In the genomic region with DNA sequence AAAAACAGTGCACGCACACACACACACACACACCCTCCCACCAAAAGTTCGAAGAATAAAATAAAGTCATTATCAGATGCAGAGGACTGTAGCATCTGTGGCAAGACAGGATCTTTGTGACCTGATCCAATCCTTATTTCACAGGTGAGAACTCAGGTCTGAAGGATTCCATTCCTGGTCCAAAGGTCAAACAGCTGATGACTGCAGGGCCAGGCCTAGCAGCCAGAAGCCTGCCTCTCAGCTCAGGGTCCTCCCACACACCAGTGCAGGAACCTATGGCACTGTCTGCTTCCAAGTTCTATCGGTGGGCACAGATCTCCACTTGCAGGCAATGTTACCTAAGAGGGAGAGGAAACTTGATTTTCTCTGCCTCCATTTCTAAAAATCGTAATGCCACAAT, we compare ENCODE assay signal across 24 cellular contexts. TPM values are rescaled to one million over a fixed set of nuclear protein-coding genes. Genes with fewer than 3 reads are reported as not detected.
DNase-seq lines count a peak whose midpoint lies in the region; ATAC-seq and TF ChIP-seq lines count a peak whose summit lies in the region.
"Had no signal": no experiment of that assay in that cellular context is flagged by ENCODE, and none has a peak within 500 bp of the region (broad histone marks: within the 10 kb centered on the region; RNA-seq: fewer than 3 reads in every experiment).

No MANE protein-coding gene starts in this region.

- H2AFZ ChIP-seq in GM23338 = no peak overlapping the region

- 0 out of 2 replicates have a peak overlapping the region, but pooled peaks have one; percentile 16 for H3K27ac Mint-ChIP-seq in GM23338
- H3K27ac Mint-ChIP-seq in progenitor cell of endocrine pancreas = peak overlapping the region; percentile 88
- H3K27ac Mint-ChIP-seq: activated CD8-positive, alpha-beta T cell treated with anti-CD3 and anti-CD28 coated beads for 36 hours; activated naive CD8-positive, alpha-beta T cell; mesothelial cell of epicardium; stimulated activated naive CD8-positive, alpha-beta T cell treated with anti-CD3 and anti-CD28 coated beads, Interleukin-15, amount 100 ng/mL, for 72 hours; T-cell had no signal

- peaks cover 18% of the 10 kb centered on the region for H3K36me3 ChIP-seq in GM23338 (ENCODE audit: insufficient read depth)
- H3K36me3 ChIP-seq: uterus had no signal

- no peak overlapping the region for H3K27ac ChIP-seq in GM23338 (ENCODE audit: low read depth)
- H3K27ac ChIP-seq: WERI-Rb-1 had no signal

- no peaks in the 10 kb centered on the region for H3K9me2 ChIP-seq in GM23338 (ENCODE audit: insufficient read depth)

- 0 out of 2 replicates have a peak, but pooled peaks cover 4% of the 10 kb centered on the region for H3F3A ChIP-seq in GM23338 (replicated peaks; ENCODE audit: low read depth)

- no peaks in the 10 kb centered on the region for H3K9me3 Mint-ChIP-seq in GM23338
- peaks cover 4% of the 10 kb centered on the region for H3K9me3 Mint-ChIP-seq in progenitor cell of endocrine pancreas (ENCODE audit: low read depth)
- H3K9me3 Mint-ChIP-seq: activated CD8-positive, alpha-beta T cell treated with anti-CD3 and anti-CD28 coated beads for 36 hours; activated T-cell treated with anti-CD3 and anti-CD28 coated beads, Interleukin-2, amount 50 U/mL, for 4 hours; stimulated activated naive CD8-positive, alpha-beta T cell treated with anti-CD3 and anti-CD28 coated beads, Interleukin-15, amount 100 ng/mL, for 72 hours; T-cell had no signal

- no peak overlapping the region for H3K4me2 ChIP-seq in GM23338

- in situ Hi-C loops in SK-MEL-5 (cut with HindIII; ENCODE audit: low pct_unique_long_range_greater_than_20kb, low sequenced_read_pairs) = loop anchor here (25.0 kb wide), 1 partner anchor 394 kb away; no protein-coding TSS in a partner anchor

- H3K4me3 Mint-ChIP-seq in GM23338 (no peak overlapping the region), progenitor cell of endocrine pancreas (ENCODE audit: low read depth) (no peak overlapping the region)
- H3K4me3 Mint-ChIP-seq: activated CD8-positive, alpha-beta T cell treated with anti-CD3 and anti-CD28 coated beads for 36 hours; activated naive CD8-positive, alpha-beta T cell; activated T-cell treated with anti-CD3 and anti-CD28 coated beads, Interleukin-2, amount 50 U/mL, for 4 hours; mesothelial cell of epicardium; stimulated activated naive CD8-positive, alpha-beta T cell treated with anti-CD3 and anti-CD28 coated beads, Interleukin-15, amount 100 ng/mL, for 72 hours; T-cell had no signal

- H3K27me3 Mint-ChIP-seq in GM23338 (ENCODE audit: insufficient read depth, low read depth, poor library complexity) (peaks cover 2% of the 10 kb centered on the region), progenitor cell of endocrine pancreas (no peaks in the 10 kb centered on the region)
- H3K27me3 Mint-ChIP-seq: activated naive CD8-positive, alpha-beta T cell; stimulated activated naive CD8-positive, alpha-beta T cell treated with anti-CD3 and anti-CD28 coated beads, Interleukin-15, amount 100 ng/mL, for 72 hours had no signal

- TF ChIP-seq CTCF in GM23338 (conservative IDR thresholded peaks at IDR 0.05; ENCODE audit: low read depth in 2 of 2) (no peak), progenitor cell of endocrine pancreas (IDR thresholded peaks at IDR 0.05; ENCODE audit: unreplicated experiment) (no peak)

- H3K4me1 ChIP-seq in GM23338 (ENCODE audit: insufficient read depth) = peaks cover 10% of the 10 kb centered on the region

- peaks cover 20% of the 10 kb centered on the region for H3K79me2 ChIP-seq in GM23338 (replicated peaks; ENCODE audit: insufficient read depth)

- H3K4me1 Mint-ChIP-seq in GM23338 = peaks cover 12% of the 10 kb centered on the region
- peaks cover 36% of the 10 kb centered on the region for H3K4me1 Mint-ChIP-seq in progenitor cell of endocrine pancreas (ENCODE audit: low read depth)

- ATAC-seq in GM23338 = peak; percentile 5; the same call in 2 of the 3 replicates
- ATAC-seq in left lobe of liver = peak; percentile 40
- ATAC-seq in GM21576 (IDR thresholded peaks at IDR 0.05; ENCODE audit: unreplicated experiment) = no peak
- ATAC-seq: activated CD8-positive, alpha-beta T cell treated with anti-CD3 and anti-CD28 coated beads for 36 hours; activated T-cell treated with anti-CD3 and anti-CD28 coated beads, Interleukin-2, amount 50 U/mL, for 4 hours; sciatic nerve; stimulated activated naive CD8-positive, alpha-beta T cell treated with anti-CD3 and anti-CD28 coated beads, Interleukin-15, amount 100 ng/mL, for 72 hours; T-cell had no signal

- H3K27me3 ChIP-seq in GM23338 (ENCODE audit: insufficient read depth) = no peaks in the 10 kb centered on the region
- H3K27me3 ChIP-seq: uterus had no signal

- H4K20me1 ChIP-seq in GM23338 (replicated peaks; ENCODE audit: insufficient read depth) = peaks cover 14% of the 10 kb centered on the region

- DNase-seq in GM23338 (ENCODE audit: low spot score) = no peak
- DNase-seq in SK-MEL-5 (ENCODE audit: low read depth, low spot score) = peak; percentile 9
- DNase-seq in left lobe of liver (ENCODE audit: low spot score) = no peak
- DNase-seq in progenitor cell of endocrine pancreas (ENCODE audit: low spot score, unreplicated experiment) = peak; percentile 42
- DNase-seq in hippocampal formation (lab: John Stamatoyannopoulos, UW) = no peak
- no peak for DNase-seq in MV-4-11 (lab: John Stamatoyannopoulos, UW)
- DNase-seq in NCI-H524 treated with DMSO at 0.1 percent for 48 hours (lab: John Stamatoyannopoulos, UW) = no peak
- DNase-seq: activated CD8-positive, alpha-beta T cell treated with anti-CD3 and anti-CD28 coated beads for 36 hours; activated T-cell treated with anti-CD3 and anti-CD28 coated beads, Interleukin-2, amount 50 U/mL, for 4 hours; COR-L47; Karpas-422; kidney; NCI-H2171 treated with DMSO at 0.1 percent for 48 hours; RPMI8226; stimulated activated naive CD8-positive, alpha-beta T cell treated with anti-CD3 and anti-CD28 coated beads, Interleukin-15, amount 100 ng/mL, for 72 hours; T-cell; uterus; WERI-Rb-1 had no signal

- H3K4me3 ChIP-seq in GM23338 = no peak overlapping the region
- H3K4me3 ChIP-seq: uterus had no signal

- peaks cover 29% of the 10 kb centered on the region for H3K36me3 Mint-ChIP-seq in GM23338 (ENCODE audit: low read depth)
- peaks cover 20% of the 10 kb centered on the region for H3K36me3 Mint-ChIP-seq in progenitor cell of endocrine pancreas (ENCODE audit: insufficient read depth)

TF ChIP-seq in GM23338, 12 proteins besides CTCF, POLR2A, EP300 and RAD21:
- TF ChIP-seq ZNF114 (CRISPR knock-in tag; IDR thresholded peaks at IDR 0.05) = no peak

RNA-seq across cellular contexts. Expression of gene SERP2, which starts 57.5 kb away (rescaled TPM):
- 0.59 and 3.4 TPM in 2 replicates for total RNA-seq in GM23338 (2014; rRNA removed; shearing (Covaris generic))
- 2.9 and 3.4 TPM in 2 replicates for polyA plus RNA-seq in GM23338 (2016; fragmentation: Nextera tagmentation; extraction: Ambion mirVana)
- not detected in 2 replicates for total RNA-seq in SK-MEL-5 (2014; rRNA removed; shearing (Covaris generic))
- polyA plus RNA-seq in SK-MEL-5 (2015; cell fraction: cytosol; rRNA removed) = not detected in 2 replicates
- polyA plus RNA-seq in SK-MEL-5 (2015; cell fraction: nucleus; rRNA removed) = not detected in 2 replicates
- total RNA-seq in left lobe of liver (1.5 TPM), progenitor cell of endocrine pancreas (6.3 and 6.8 TPM in 2 replicates)
- total RNA-seq: endothelial cell of umbilical vein, G401 had no signal

Comparison
In these comparisons a context has a peak if more than half of its experiments do, and no peak if none do; other contexts are left out.
1. DNase-seq: peak in SK-MEL-5 (single experiment) and progenitor cell of endocrine pancreas (single experiment); none in GM23338 (single experiment), left lobe of liver (single experiment), hippocampal formation (0 of 2), MV-4-11 (single experiment) and NCI-H524 treated with DMSO at 0.1 percent for 48 hours (single experiment).